ENCODE assay signal across 3 cellular contexts in the genomic region with DNA sequence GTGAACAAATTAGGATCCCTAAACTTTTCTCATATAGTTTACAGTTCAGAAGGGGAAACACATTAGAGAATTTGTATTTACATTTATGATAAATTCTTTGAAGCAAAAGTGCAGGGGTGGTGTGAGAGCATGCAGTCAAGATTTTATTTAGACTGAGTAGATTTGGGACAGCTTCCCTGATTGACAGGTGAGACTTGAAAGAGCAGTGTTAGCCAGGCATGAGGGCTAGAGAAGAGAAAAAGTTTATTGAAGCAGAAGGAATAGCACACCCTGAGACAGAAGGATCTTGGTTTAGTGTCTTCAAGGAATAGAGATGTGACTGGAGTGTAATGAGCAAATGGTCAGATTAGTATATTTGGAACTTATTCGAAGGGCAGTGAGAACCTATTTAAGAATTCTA.
TF ChIP-seq lines count a peak whose summit lies in the region.

No MANE protein-coding gene starts in this region.

TF ChIP-seq in GM12891, 5 proteins besides CTCF, POLR2A, EP300 and RAD21 (continued from another document):
- TF ChIP-seq TAF1 (IDR thresholded peaks at IDR 0.05; ENCODE audit: low read depth, low read length): no peak
- no peak for TF ChIP-seq PAX5 (IDR thresholded peaks at IDR 0.05; ENCODE audit: insufficient read depth, low read length, severe bottlenecking)
- TF ChIP-seq POLR2AphosphoS5 (IDR thresholded peaks at IDR 0.05; ENCODE audit: low read depth, low read length): no peak
- TF ChIP-seq POU2F2 (IDR thresholded peaks at IDR 0.05; ENCODE audit: low read depth, low read length): no peak
TF ChIP-seq in GM12891: peak in this region for 0.

TF ChIP-seq in HEK293T, 16 proteins besides CTCF, POLR2A, EP300 and RAD21 (continued from another document):
- TF ChIP-seq, protein P1, sequence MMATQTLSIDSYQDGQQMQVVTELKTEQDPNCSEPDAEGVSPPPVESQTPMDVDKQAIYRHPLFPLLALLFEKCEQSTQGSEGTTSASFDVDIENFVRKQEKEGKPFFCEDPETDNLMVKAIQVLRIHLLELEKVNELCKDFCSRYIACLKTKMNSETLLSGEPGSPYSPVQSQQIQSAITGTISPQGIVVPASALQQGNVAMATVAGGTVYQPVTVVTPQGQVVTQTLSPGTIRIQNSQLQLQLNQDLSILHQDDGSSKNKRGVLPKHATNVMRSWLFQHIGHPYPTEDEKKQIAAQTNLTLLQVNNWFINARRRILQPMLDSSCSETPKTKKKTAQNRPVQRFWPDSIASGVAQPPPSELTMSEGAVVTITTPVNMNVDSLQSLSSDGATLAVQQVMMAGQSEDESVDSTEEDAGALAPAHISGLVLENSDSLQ (IDR thresholded peaks at IDR 0.05): peak; percentile 58
TF ChIP-seq in HEK293T: peak in this region for 1.

TF ChIP-seq in GM12878, 131 proteins besides CTCF, POLR2A, EP300 and RAD21 (continued from another document):
- TF ChIP-seq, protein P1 (IDR thresholded peaks at IDR 0.05): peak; percentile 71
